30 cellular contexts compared by ENCODE assay signal in the genomic region with DNA sequence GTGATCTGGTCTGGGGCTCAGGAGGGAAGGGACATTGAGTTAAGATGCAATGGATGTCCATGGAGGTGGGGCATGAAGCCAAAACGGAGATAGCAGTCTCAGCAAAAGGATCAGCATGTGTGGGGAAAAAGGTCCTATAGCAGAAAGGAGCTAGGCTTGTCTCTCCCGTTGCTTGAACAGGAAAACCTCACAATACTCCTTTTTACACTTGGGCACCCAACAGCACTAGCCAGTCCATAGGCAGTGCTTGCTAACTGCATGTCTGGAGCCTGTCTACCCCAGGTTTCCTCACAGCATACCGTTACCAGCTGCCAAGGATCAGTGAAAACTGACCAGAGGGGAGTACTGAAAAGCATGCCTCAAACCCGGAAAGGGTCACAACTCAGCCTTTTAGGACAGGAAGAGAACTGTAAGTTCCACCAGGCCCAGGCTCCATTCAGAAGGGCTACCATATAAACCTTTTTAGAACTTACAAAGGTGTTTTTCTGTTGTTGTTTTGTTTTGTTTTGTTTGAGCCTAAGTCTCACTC.
A peak's percentile ranks its signal among the peaks of the same experiment; 100 is the strongest.
DNase-seq lines count a peak whose midpoint lies in the region; ATAC-seq and TF ChIP-seq lines count a peak whose summit lies in the region.
"Had no signal": no experiment of that assay in that cellular context is flagged by ENCODE, and none has a peak within 500 bp of the region (broad histone marks: within the 10 kb centered on the region; RNA-seq: fewer than 3 reads in every experiment).

No MANE protein-coding gene starts in this region.

- TF ChIP-seq CTCF in choroid plexus epithelial cell (conservative IDR thresholded peaks at IDR 0.05; ENCODE audit: low read depth, low read length): no peak

- H3K9me3 Mint-ChIP-seq in activated naive CD8-positive, alpha-beta T cell (ENCODE audit: low read depth): no peaks in the 10 kb centered on the region
- no peaks in the 10 kb centered on the region for H3K9me3 Mint-ChIP-seq in activated naive CD8-positive, alpha-beta T cell treated with anti-CD3 and anti-CD28 coated beads for 36 hours
- no peaks in the 10 kb centered on the region for H3K9me3 Mint-ChIP-seq in memory B cell
- H3K9me3 Mint-ChIP-seq in stimulated activated naive B cell treated with anti-CD40 and anti-IgM and Interleukin-4, amounts not matched to agents 10 μg/mL and 1 μg/mL and 100 μg/mL, for 72 hours: no peaks in the 10 kb centered on the region
- H3K9me3 Mint-ChIP-seq: activated T-cell treated with anti-CD3 and anti-CD28 coated beads, Interleukin-2, amount 50 U/mL, for 72 hours; neural crest cell had no signal

- ATAC-seq in memory B cell (ENCODE audit: low read depth) (no peak), HG03460 (IDR thresholded peaks at IDR 0.05; ENCODE audit: unreplicated experiment) (no peak)
- ATAC-seq in stimulated activated naive B cell treated with anti-CD40 and anti-IgM and Interleukin-4, amounts not matched to agents 10 μg/mL and 1 μg/mL and 100 μg/mL, for 72 hours (replicated peaks): no peak
- ATAC-seq: activated T-cell treated with anti-CD3 and anti-CD28 coated beads, Interleukin-2, amount 50 U/mL, for 72 hours; esophagus mucosa; stimulated activated naive CD8-positive, alpha-beta T cell treated with anti-CD3 and anti-CD28 coated beads, Interleukin-15, Interleukin-2, amounts not matched to agents 100 U/mL and 50 U/mL, for 24 hours had no signal

- no peak overlapping the region for H3K4me3 Mint-ChIP-seq in activated naive CD8-positive, alpha-beta T cell
- H3K4me3 Mint-ChIP-seq in activated naive CD8-positive, alpha-beta T cell treated with anti-CD3 and anti-CD28 coated beads for 36 hours: no peak overlapping the region
- no peak overlapping the region for H3K4me3 Mint-ChIP-seq in memory B cell
- H3K4me3 Mint-ChIP-seq in stimulated activated naive B cell treated with anti-CD40 and anti-IgM and Interleukin-4, amounts not matched to agents 10 μg/mL and 1 μg/mL and 100 μg/mL, for 72 hours: no peak overlapping the region
- H3K4me3 Mint-ChIP-seq: neural crest cell had no signal

- no peaks in the 10 kb centered on the region for H3K27me3 Mint-ChIP-seq in activated naive CD8-positive, alpha-beta T cell
- H3K27me3 Mint-ChIP-seq in activated naive CD8-positive, alpha-beta T cell treated with anti-CD3 and anti-CD28 coated beads for 36 hours: no peaks in the 10 kb centered on the region
- no peaks in the 10 kb centered on the region for H3K27me3 Mint-ChIP-seq in memory B cell
- H3K27me3 Mint-ChIP-seq in stimulated activated naive B cell treated with anti-CD40 and anti-IgM and Interleukin-4, amounts not matched to agents 10 μg/mL and 1 μg/mL and 100 μg/mL, for 72 hours: no peaks in the 10 kb centered on the region

- peak overlapping the region; percentile 58 for H3K27ac Mint-ChIP-seq in activated naive CD8-positive, alpha-beta T cell
- no peak overlapping the region for H3K27ac Mint-ChIP-seq in activated naive CD8-positive, alpha-beta T cell treated with anti-CD3 and anti-CD28 coated beads for 36 hours
- peak overlapping the region; percentile 5 for H3K27ac Mint-ChIP-seq in memory B cell
- peak overlapping the region; percentile 6 for H3K27ac Mint-ChIP-seq in stimulated activated naive B cell treated with anti-CD40 and anti-IgM and Interleukin-4, amounts not matched to agents 10 μg/mL and 1 μg/mL and 100 μg/mL, for 72 hours
- H3K27ac Mint-ChIP-seq: activated T-cell treated with anti-CD3 and anti-CD28 coated beads, Interleukin-2, amount 50 U/mL, for 72 hours had no signal

- peaks cover 86% of the 10 kb centered on the region for H3K4me1 Mint-ChIP-seq in activated naive CD8-positive, alpha-beta T cell (ENCODE audit: low read depth)
- peaks cover 69% of the 10 kb centered on the region for H3K4me1 Mint-ChIP-seq in activated naive CD8-positive, alpha-beta T cell treated with anti-CD3 and anti-CD28 coated beads for 36 hours
- H3K4me1 Mint-ChIP-seq in memory B cell: peaks cover 63% of the 10 kb centered on the region
- peaks cover 49 to 64% of the 10 kb centered on the region in 2 donors for H3K4me1 Mint-ChIP-seq in stimulated activated naive B cell treated with anti-CD40 and anti-IgM and Interleukin-4, amounts not matched to agents 10 μg/mL and 1 μg/mL and 100 μg/mL, for 72 hours

- DNase-seq in activated naive CD8-positive, alpha-beta T cell treated with anti-CD3 and anti-CD28 coated beads for 36 hours: no peak
- DNase-seq in choroid plexus epithelial cell (ENCODE audit: low read depth) (peak; percentile 29), memory B cell (ENCODE audit: low spot score in 2 of 2) (no peak), NK-92 (lab: John Stamatoyannopoulos, UW; ENCODE audit: unreplicated experiment) (no peak)
- no peak for DNase-seq in stimulated activated naive B cell treated with anti-CD40 and anti-IgM and Interleukin-4, amounts not matched to agents 10 μg/mL and 1 μg/mL and 100 μg/mL, for 72 hours
- no peak for DNase-seq in stimulated activated CD4-positive, alpha-beta T cell treated with anti-CD3 and anti-CD28 coated beads, Interleukin-4, amount 100 ng/mL, for 24 hours
- DNase-seq: activated CD4-positive, alpha-beta T cell treated with anti-CD3 and anti-CD28 coated beads, Interleukin-2, amount 50 U/mL, for 4 hours; activated naive CD4-positive, alpha-beta T cell; activated T-cell treated with anti-CD3 and anti-CD28 coated beads, Interleukin-2, amount 50 U/mL, for 72 hours; AML-193; amniotic stem cell; Caco-2; DMS79 treated with DMSO at 0.1 percent for 48 hours; effector memory CD4-positive, alpha-beta T cell; GF-D8; NCI-H1092 treated with DMSO at 0.1 percent for 48 hours; NCI-H187 treated with DMSO at 0.1 percent for 48 hours; NCI-H526; right lobe of liver; SHP77; stimulated activated naive CD8-positive, alpha-beta T cell treated with anti-CD3 and anti-CD28 coated beads, Interleukin-15, Interleukin-2, amounts not matched to agents 100 U/mL and 50 U/mL, for 24 hours; T1000 had no signal

- no peaks in the 10 kb centered on the region for H3K36me3 Mint-ChIP-seq in activated naive CD8-positive, alpha-beta T cell
- H3K36me3 Mint-ChIP-seq in activated naive CD8-positive, alpha-beta T cell treated with anti-CD3 and anti-CD28 coated beads for 36 hours: peaks cover 13% of the 10 kb centered on the region
- H3K36me3 Mint-ChIP-seq in memory B cell: peaks cover 10% of the 10 kb centered on the region
- H3K36me3 Mint-ChIP-seq in stimulated activated naive B cell treated with anti-CD40 and anti-IgM and Interleukin-4, amounts not matched to agents 10 μg/mL and 1 μg/mL and 100 μg/mL, for 72 hours: peaks cover 6 to 9% of the 10 kb centered on the region in 2 donors

- no peak overlapping the region for H3K4me3 ChIP-seq in choroid plexus epithelial cell (ENCODE audit: low read depth, low read length)
- H3K4me3 ChIP-seq: coronary artery, HAP-1, right lobe of liver, thoracic aorta, vagina had no signal
